Comparison of ENCODE assay signal across 1 cellular context in genomic region chr5:131265318-131265803, GRCh38.
TF ChIP-seq lines count a peak whose summit lies in the region.

No MANE protein-coding gene starts in this region.

TF ChIP-seq in GM23338, 12 proteins besides CTCF, POLR2A, EP300 and RAD21 (continued from another document):
- TF ChIP-seq, protein P1, sequence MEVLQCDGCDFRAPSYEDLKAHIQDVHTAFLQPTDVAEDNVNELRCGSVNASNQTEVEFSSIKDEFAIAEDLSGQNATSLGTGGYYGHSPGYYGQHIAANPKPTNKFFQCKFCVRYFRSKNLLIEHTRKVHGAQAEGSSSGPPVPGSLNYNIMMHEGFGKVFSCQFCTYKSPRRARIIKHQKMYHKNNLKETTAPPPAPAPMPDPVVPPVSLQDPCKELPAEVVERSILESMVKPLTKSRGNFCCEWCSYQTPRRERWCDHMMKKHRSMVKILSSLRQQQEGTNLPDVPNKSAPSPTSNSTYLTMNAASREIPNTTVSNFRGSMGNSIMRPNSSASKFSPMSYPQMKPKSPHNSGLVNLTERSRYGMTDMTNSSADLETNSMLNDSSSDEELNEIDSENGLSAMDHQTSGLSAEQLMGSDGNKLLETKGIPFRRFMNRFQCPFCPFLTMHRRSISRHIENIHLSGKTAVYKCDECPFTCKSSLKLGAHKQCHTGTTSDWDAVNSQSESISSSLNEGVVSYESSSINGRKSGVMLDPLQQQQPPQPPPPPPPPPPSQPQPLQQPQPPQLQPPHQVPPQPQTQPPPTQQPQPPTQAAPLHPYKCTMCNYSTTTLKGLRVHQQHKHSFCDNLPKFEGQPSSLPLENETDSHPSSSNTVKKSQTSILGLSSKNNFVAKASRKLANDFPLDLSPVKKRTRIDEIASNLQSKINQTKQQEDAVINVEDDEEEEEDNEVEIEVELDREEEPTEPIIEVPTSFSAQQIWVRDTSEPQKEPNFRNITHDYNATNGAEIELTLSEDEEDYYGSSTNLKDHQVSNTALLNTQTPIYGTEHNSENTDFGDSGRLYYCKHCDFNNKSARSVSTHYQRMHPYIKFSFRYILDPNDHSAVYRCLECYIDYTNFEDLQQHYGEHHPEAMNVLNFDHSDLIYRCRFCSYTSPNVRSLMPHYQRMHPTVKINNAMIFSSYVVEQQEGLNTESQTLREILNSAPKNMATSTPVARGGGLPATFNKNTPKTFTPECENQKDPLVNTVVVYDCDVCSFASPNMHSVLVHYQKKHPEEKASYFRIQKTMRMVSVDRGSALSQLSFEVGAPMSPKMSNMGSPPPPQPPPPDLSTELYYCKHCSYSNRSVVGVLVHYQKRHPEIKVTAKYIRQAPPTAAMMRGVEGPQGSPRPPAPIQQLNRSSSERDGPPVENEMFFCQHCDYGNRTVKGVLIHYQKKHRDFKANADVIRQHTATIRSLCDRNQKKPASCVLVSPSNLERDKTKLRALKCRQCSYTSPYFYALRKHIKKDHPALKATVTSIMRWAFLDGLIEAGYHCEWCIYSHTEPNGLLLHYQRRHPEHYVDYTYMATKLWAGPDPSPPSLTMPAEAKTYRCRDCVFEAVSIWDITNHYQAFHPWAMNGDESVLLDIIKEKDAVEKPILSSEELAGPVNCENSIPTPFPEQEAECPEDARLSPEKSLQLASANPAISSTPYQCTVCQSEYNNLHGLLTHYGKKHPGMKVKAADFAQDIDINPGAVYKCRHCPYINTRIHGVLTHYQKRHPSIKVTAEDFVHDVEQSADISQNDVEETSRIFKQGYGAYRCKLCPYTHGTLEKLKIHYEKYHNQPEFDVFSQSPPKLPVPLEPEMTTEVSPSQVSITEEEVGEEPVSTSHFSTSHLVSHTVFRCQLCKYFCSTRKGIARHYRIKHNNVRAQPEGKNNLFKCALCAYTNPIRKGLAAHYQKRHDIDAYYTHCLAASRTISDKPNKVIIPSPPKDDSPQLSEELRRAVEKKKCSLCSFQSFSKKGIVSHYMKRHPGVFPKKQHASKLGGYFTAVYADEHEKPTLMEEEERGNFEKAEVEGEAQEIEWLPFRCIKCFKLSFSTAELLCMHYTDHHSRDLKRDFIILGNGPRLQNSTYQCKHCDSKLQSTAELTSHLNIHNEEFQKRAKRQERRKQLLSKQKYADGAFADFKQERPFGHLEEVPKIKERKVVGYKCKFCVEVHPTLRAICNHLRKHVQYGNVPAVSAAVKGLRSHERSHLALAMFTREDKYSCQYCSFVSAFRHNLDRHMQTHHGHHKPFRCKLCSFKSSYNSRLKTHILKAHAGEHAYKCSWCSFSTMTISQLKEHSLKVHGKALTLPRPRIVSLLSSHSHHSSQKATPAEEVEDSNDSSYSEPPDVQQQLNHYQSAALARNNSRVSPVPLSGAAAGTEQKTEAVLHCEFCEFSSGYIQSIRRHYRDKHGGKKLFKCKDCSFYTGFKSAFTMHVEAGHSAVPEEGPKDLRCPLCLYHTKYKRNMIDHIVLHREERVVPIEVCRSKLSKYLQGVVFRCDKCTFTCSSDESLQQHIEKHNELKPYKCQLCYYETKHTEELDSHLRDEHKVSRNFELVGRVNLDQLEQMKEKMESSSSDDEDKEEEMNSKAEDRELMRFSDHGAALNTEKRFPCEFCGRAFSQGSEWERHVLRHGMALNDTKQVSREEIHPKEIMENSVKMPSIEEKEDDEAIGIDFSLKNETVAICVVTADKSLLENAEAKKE (CRISPR knock-in tag; IDR thresholded peaks at IDR 0.05) = no peak
- TF ChIP-seq POLR2AphosphoS5 (IDR thresholded peaks at IDR 0.05; ENCODE audit: low read depth) (no peak), ZNF114 (CRISPR knock-in tag; IDR thresholded peaks at IDR 0.05) (no peak), EZH2phosphoT487 (IDR thresholded peaks at IDR 0.05; ENCODE audit: unreplicated experiment) (no peak), CREB1 (CRISPR knock-in tag; IDR thresholded peaks at IDR 0.05; ENCODE audit: low read depth) (no peak), JUNB (IDR thresholded peaks at IDR 0.05; ENCODE audit: unreplicated experiment) (no peak), NANOG (IDR thresholded peaks at IDR 0.05; ENCODE audit: borderline replicate concordance) (no peak)
